In genomic region chr11:94792453-94792852, GRCh38 we compare ENCODE assay signal across 24 cellular contexts. TPM values are rescaled to one million over a fixed set of nuclear protein-coding genes. Genes with fewer than 3 reads are reported as not detected.
DNase-seq lines count a peak whose midpoint lies in the region; ATAC-seq, FAIRE-seq and TF ChIP-seq lines count a peak whose summit lies in the region.
"Had no signal": no experiment of that assay in that cellular context is flagged by ENCODE, and none has a peak within 500 bp of the region (broad histone marks: within the 10 kb centered on the region; RNA-seq: fewer than 3 reads in every experiment).

No MANE protein-coding gene starts in this region.

- H3K36me3 Mint-ChIP-seq in astrocyte (ENCODE audit: low read depth, unreplicated experiment): peaks cover 4% of the 10 kb centered on the region
- H3K36me3 Mint-ChIP-seq: activated naive CD8-positive, alpha-beta T cell treated with anti-CD3 and anti-CD28 coated beads for 36 hours; immature natural killer cell; stimulated activated naive B cell treated with anti-CD40 and anti-IgM and Interleukin-4, amounts not matched to agents 10 μg/mL and 1 μg/mL and 100 μg/mL, for 72 hours had no signal

- WGBS in gastroesophageal sphincter (ENCODE audit: low coverage in 1 of 2), 2 donors: 57 to 94% methylated on average over 2 of the region's 3 CpGs

- FAIRE-seq in astrocyte (lab: Jason Lieb, UNC): no peak
- FAIRE-seq: colon had no signal

- H4K20me1 ChIP-seq in astrocyte (ENCODE audit: insufficient read depth, low read length): peaks cover 42% of the 10 kb centered on the region

- no peak for TF ChIP-seq EP300 in Ishikawa (IDR thresholded peaks at IDR 0.05; ENCODE audit: borderline replicate concordance)
- no peak for TF ChIP-seq EP300 in gastroesophageal sphincter (IDR thresholded peaks at IDR 0.05)

- H2AFZ ChIP-seq in astrocyte (ENCODE audit: low read depth, low read length): no peak overlapping the region

- ATAC-seq in HG02571 (IDR thresholded peaks at IDR 0.05; ENCODE audit: unreplicated experiment): no peak
- no peak for ATAC-seq in gastroesophageal sphincter
- ATAC-seq: lower lobe of right lung; sciatic nerve; stimulated activated naive B cell treated with anti-CD40 and anti-IgM and Interleukin-4, amounts not matched to agents 10 μg/mL and 1 μg/mL and 100 μg/mL, for 72 hours had no signal

- H3K9me3 ChIP-seq in astrocyte (ENCODE audit: insufficient read depth, low read depth, low read length) (no peaks in the 10 kb centered on the region), skeletal muscle tissue (ENCODE audit: control insufficient read depth in 3 of 3, low read length in 3 of 3) (no peaks in the 10 kb centered on the region), gastroesophageal sphincter (no peaks in the 10 kb centered on the region)
- H3K9me3 ChIP-seq: lower lobe of right lung, tibial nerve had no signal

- DNase-seq in astrocyte (ENCODE audit: low read depth): no peak
- peak; percentile 20 for DNase-seq in iris pigment epithelial cell (ENCODE audit: low read depth)
- no peak for DNase-seq in NCI-H1417 (lab: John Stamatoyannopoulos, UW)
- DNase-seq: activated CD4-positive, alpha-beta T cell treated with anti-CD3 and anti-CD28 coated beads, Interleukin-2, amount 10 ng/mL, durations not matched to agents 24 days and 14 days; activated naive CD8-positive, alpha-beta T cell treated with anti-CD3 and anti-CD28 coated beads for 36 hours; endodermal cell; H7; immature natural killer cell; lower lobe of right lung; NCI-H1092; NCI-H2029 treated with DMSO at 0.1 percent for 48 hours; occipital lobe; Right ventricle myocardium superior; stimulated activated CD4-positive, alpha-beta T cell treated with anti-CD3 and anti-CD28 coated beads, Interleukin-1b, Interleukin-23, amount 100 ng/mL, for 48 hours; stimulated activated naive B cell treated with anti-CD40 and anti-IgM and Interleukin-4, amounts not matched to agents 10 μg/mL and 1 μg/mL and 100 μg/mL, for 72 hours had no signal

- H3K4me3 Mint-ChIP-seq in astrocyte (ENCODE audit: unreplicated experiment): no peak overlapping the region
- H3K4me3 Mint-ChIP-seq: activated CD4-positive, alpha-beta T cell treated with anti-CD3 and anti-CD28 coated beads, Interleukin-2, amount 10 ng/mL, durations not matched to agents 24 days and 14 days; activated naive CD8-positive, alpha-beta T cell treated with anti-CD3 and anti-CD28 coated beads for 36 hours; B cell; endodermal cell; immature natural killer cell; stimulated activated naive B cell treated with anti-CD40 and anti-IgM and Interleukin-4, amounts not matched to agents 10 μg/mL and 1 μg/mL and 100 μg/mL, for 72 hours had no signal

- H3K4me2 ChIP-seq in astrocyte (ENCODE audit: low read length): peak overlapping the region; percentile 85

- H3K36me3 ChIP-seq in astrocyte (ENCODE audit: insufficient read depth, low read length) (no peaks in the 10 kb centered on the region), skeletal muscle tissue (ENCODE audit: control insufficient read depth in 3 of 3, insufficient read depth in 3 of 3, low read length in 3 of 3) (no peaks in the 10 kb centered on the region), gastroesophageal sphincter (no peaks in the 10 kb centered on the region)
- H3K36me3 ChIP-seq: lower lobe of right lung, tibial nerve had no signal

- no peaks in the 10 kb centered on the region for H3K27me3 Mint-ChIP-seq in astrocyte (ENCODE audit: low read depth, unreplicated experiment)
- H3K27me3 Mint-ChIP-seq: activated naive CD8-positive, alpha-beta T cell treated with anti-CD3 and anti-CD28 coated beads for 36 hours; B cell; stimulated activated naive B cell treated with anti-CD40 and anti-IgM and Interleukin-4, amounts not matched to agents 10 μg/mL and 1 μg/mL and 100 μg/mL, for 72 hours had no signal

- TF ChIP-seq CTCF in astrocyte (IDR thresholded peaks at IDR 0.05; ENCODE audit: insufficient read depth, low read depth, low read length): no peak
- no peak for TF ChIP-seq CTCF in gastroesophageal sphincter (IDR thresholded peaks at IDR 0.05)

- no peak for TF ChIP-seq RAD21 in Ishikawa (IDR thresholded peaks at IDR 0.05; ENCODE audit: low read depth)

- no peak for TF ChIP-seq POLR2A in gastroesophageal sphincter (IDR thresholded peaks at IDR 0.05)

- no peaks in the 10 kb centered on the region for H3K27me3 ChIP-seq in astrocyte (ENCODE audit: insufficient read depth, low read length)
- H3K27me3 ChIP-seq in skeletal muscle tissue (ENCODE audit: control insufficient read depth in 3 of 3, insufficient read depth in 3 of 3, low read length in 3 of 3): no peaks in the 10 kb centered on the region
- H3K27me3 ChIP-seq in gastroesophageal sphincter: no peaks in the 10 kb centered on the region
- H3K27me3 ChIP-seq: tibial nerve had no signal

- peak overlapping the region; percentile 10 for H3K27ac Mint-ChIP-seq in astrocyte (ENCODE audit: unreplicated experiment)
- H3K27ac Mint-ChIP-seq: activated CD4-positive, alpha-beta T cell treated with anti-CD3 and anti-CD28 coated beads, Interleukin-2, amount 10 ng/mL, durations not matched to agents 24 days and 14 days; activated naive CD8-positive, alpha-beta T cell treated with anti-CD3 and anti-CD28 coated beads for 36 hours; activated T-helper 2 cell treated with anti-CD3 and anti-CD28 coated beads, Interferon-gamma antibody, Interleukin-2, Interleukin-4, amounts not matched to agents 10 μg/mL and 5 μg/mL and 100 μg/mL, durations not matched to agents 14 hours and 24 hours and 36 hours; B cell; endodermal cell; stimulated activated naive B cell treated with anti-CD40 and anti-IgM and Interleukin-4, amounts not matched to agents 10 μg/mL and 1 μg/mL and 100 μg/mL, for 72 hours had no signal

- peak overlapping the region; percentile 99 for H3K27ac ChIP-seq in astrocyte (ENCODE audit: low read depth, low read length)
- H3K27ac ChIP-seq in skeletal muscle tissue (ENCODE audit: low read depth, low read length): peak overlapping the region; percentile 84
- peak overlapping the region in 2 of 4 donors; percentile 72 to 77 for H3K27ac ChIP-seq in gastroesophageal sphincter
- H3K27ac ChIP-seq: lower lobe of right lung had no signal

- H3K4me3 ChIP-seq in astrocyte (ENCODE audit: insufficient read depth, low read depth, low read length) (no peak overlapping the region), skeletal muscle tissue (ENCODE audit: low read length in 3 of 3) (no peak overlapping the region), gastroesophageal sphincter (no peak overlapping the region)
- H3K4me3 ChIP-seq: lower lobe of right lung, tibial nerve had no signal

- peaks cover 66% of the 10 kb centered on the region for H3K4me1 Mint-ChIP-seq in astrocyte (ENCODE audit: low read depth, unreplicated experiment)
- H3K4me1 Mint-ChIP-seq: activated CD4-positive, alpha-beta T cell treated with anti-CD3 and anti-CD28 coated beads, Interleukin-2, amount 10 ng/mL, durations not matched to agents 24 days and 14 days; activated naive CD8-positive, alpha-beta T cell treated with anti-CD3 and anti-CD28 coated beads for 36 hours; B cell; immature natural killer cell; stimulated activated naive B cell treated with anti-CD40 and anti-IgM and Interleukin-4, amounts not matched to agents 10 μg/mL and 1 μg/mL and 100 μg/mL, for 72 hours had no signal

- no peaks in the 10 kb centered on the region for H3K9me3 Mint-ChIP-seq in astrocyte (ENCODE audit: unreplicated experiment)
- H3K9me3 Mint-ChIP-seq: activated CD4-positive, alpha-beta T cell treated with anti-CD3 and anti-CD28 coated beads, Interleukin-2, amount 10 ng/mL, durations not matched to agents 24 days and 14 days; activated naive CD8-positive, alpha-beta T cell treated with anti-CD3 and anti-CD28 coated beads for 36 hours; activated T-helper 2 cell treated with anti-CD3 and anti-CD28 coated beads, Interferon-gamma antibody, Interleukin-2, Interleukin-4, amounts not matched to agents 10 μg/mL and 5 μg/mL and 100 μg/mL, durations not matched to agents 14 hours and 24 hours and 36 hours; endodermal cell; immature natural killer cell; stimulated activated naive B cell treated with anti-CD40 and anti-IgM and Interleukin-4, amounts not matched to agents 10 μg/mL and 1 μg/mL and 100 μg/mL, for 72 hours had no signal

- peak overlapping the region; percentile 84 for H3K9ac ChIP-seq in astrocyte (ENCODE audit: low read length)
- no peak overlapping the region for H3K9ac ChIP-seq in skeletal muscle tissue (ENCODE audit: low read depth in 1 of 3, low read length in 3 of 3)

- H3K4me1 ChIP-seq in astrocyte (ENCODE audit: insufficient read depth, low read length): peaks cover 82% of the 10 kb centered on the region
- peaks cover 73 to 78% (median 77%) of the 10 kb centered on the region in 3 donors for H3K4me1 ChIP-seq in skeletal muscle tissue (ENCODE audit: control insufficient read depth in 3 of 3, insufficient read depth in 3 of 3, low read length in 3 of 3)
- H3K4me1 ChIP-seq in gastroesophageal sphincter: peaks cover 42 to 95% (median 57%) of the 10 kb centered on the region in 3 donors

- H3K79me2 ChIP-seq in astrocyte (ENCODE audit: insufficient read depth, low read length): peaks cover 79% of the 10 kb centered on the region

TF ChIP-seq in Ishikawa, 13 proteins besides CTCF, POLR2A, EP300 and RAD21 (continues in another document):
- no peak for TF ChIP-seq NFIC (IDR thresholded peaks at IDR 0.05)
- TF ChIP-seq TAF1 (IDR thresholded peaks at IDR 0.05; ENCODE audit: low read depth): no peak
- no peak for TF ChIP-seq CREB1 (IDR thresholded peaks at IDR 0.05; ENCODE audit: low read depth)

RNA-seq across cellular contexts. Expression of gene AMOTL1, which starts 24.3 kb away (rescaled TPM):
- total RNA-seq in astrocyte (46.1 and 47.8 TPM in 2 replicates), skeletal muscle tissue (79.3 TPM), gastroesophageal sphincter (100 to 1,000 TPM; 136 to 215 (median 176) TPM)
